ENCODE assay signal across 1 cellular context in the genomic region with DNA sequence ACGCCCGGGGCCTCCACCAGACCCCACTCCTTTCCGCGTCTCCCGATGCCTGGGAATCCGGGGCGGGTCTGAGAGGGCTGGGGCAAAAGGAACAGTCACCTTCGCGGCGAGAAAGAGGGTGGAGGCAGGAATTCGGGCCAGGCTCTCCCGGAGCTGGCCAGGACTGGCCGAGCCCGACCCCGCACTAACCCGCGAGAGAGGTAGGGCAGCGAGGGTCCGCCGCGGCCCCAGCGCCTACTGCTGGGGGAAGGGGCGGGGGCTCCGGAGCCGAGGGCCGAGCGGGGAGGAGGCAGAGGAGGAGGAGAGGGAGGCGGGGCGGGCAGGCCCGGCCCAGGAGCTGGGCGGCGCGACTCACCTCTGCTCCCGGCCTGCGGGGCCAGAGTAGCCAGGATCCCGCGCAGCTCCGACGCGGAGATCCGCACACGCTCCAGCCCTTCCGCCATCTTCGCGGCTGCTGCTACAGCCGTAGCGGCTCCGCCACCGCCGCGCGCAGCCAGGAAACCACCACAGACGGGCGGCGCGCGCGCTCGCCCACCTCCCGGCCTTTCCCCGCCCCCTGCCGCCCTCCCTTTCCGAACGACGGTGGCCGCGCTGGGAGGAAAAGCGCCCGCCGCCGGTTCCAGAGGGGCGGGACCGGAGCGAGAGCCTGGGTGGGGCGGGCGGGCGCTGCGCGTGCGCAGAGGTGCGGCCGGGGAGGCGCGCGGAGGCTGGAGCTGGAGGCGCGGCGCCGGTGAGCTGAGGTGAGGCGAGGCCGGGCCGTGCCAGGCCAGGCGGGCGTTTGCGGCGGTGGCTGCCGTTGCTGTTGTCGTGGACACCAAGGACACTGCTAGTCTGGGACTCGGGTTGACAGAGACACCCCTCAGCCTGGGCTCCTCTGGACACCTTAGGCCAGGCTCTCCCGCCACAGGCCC.
TF ChIP-seq lines count a peak whose summit lies in the region.

A gene (minus strand): TSS at position 508 of the 911 bp plus-strand sequence. CDS start 65 bp downstream, at position 443.
A gene with protein sequence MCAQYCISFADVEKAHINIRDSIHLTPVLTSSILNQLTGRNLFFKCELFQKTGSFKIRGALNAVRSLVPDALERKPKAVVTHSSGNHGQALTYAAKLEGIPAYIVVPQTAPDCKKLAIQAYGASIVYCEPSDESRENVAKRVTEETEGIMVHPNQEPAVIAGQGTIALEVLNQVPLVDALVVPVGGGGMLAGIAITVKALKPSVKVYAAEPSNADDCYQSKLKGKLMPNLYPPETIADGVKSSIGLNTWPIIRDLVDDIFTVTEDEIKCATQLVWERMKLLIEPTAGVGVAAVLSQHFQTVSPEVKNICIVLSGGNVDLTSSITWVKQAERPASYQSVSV (plus strand): TSS at position 673 of the 911 bp plus-strand sequence. CDS start 11,611 bp downstream, outside the sequence.

TF ChIP-seq in SK-N-SH, 30 proteins besides CTCF, POLR2A, EP300 and RAD21 (continued from another document):
- TF ChIP-seq, protein P1, sequence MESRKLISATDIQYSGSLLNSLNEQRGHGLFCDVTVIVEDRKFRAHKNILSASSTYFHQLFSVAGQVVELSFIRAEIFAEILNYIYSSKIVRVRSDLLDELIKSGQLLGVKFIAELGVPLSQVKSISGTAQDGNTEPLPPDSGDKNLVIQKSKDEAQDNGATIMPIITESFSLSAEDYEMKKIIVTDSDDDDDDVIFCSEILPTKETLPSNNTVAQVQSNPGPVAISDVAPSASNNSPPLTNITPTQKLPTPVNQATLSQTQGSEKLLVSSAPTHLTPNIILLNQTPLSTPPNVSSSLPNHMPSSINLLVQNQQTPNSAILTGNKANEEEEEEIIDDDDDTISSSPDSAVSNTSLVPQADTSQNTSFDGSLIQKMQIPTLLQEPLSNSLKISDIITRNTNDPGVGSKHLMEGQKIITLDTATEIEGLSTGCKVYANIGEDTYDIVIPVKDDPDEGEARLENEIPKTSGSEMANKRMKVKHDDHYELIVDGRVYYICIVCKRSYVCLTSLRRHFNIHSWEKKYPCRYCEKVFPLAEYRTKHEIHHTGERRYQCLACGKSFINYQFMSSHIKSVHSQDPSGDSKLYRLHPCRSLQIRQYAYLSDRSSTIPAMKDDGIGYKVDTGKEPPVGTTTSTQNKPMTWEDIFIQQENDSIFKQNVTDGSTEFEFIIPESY (IDR thresholded peaks at IDR 0.05; ENCODE audit: borderline replicate concordance, low read depth) = no peak
- no peak for TF ChIP-seq MEF2A (IDR thresholded peaks at IDR 0.05; ENCODE audit: borderline replicate concordance, low read depth)
- no peak for TF ChIP-seq RCOR1 (IDR thresholded peaks at IDR 0.05; ENCODE audit: low read length)
- peak; percentile 81 for TF ChIP-seq NRF1 (IDR thresholded peaks at IDR 0.05; ENCODE audit: low read depth, low read length)
- TF ChIP-seq, protein P2, sequence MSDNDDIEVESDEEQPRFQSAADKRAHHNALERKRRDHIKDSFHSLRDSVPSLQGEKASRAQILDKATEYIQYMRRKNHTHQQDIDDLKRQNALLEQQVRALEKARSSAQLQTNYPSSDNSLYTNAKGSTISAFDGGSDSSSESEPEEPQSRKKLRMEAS (IDR thresholded peaks at IDR 0.05; ENCODE audit: low read depth) = peak; percentile 11; the same call in 1 of the 2 replicates
- TF ChIP-seq NFIC (IDR thresholded peaks at IDR 0.05; ENCODE audit: borderline replicate concordance) = no peak
- TF ChIP-seq EZH2phosphoT487 (IDR thresholded peaks at IDR 0.05; ENCODE audit: borderline replicate concordance, low read depth) = no peak
- TF ChIP-seq FOXM1 (IDR thresholded peaks at IDR 0.05; ENCODE audit: low read depth) = no peak
- TF ChIP-seq CHD2 (IDR thresholded peaks at IDR 0.05; ENCODE audit: low read length, partially characterized antibody) = peak; percentile 10
- TF ChIP-seq SMC3 (IDR thresholded peaks at IDR 0.05; ENCODE audit: low read depth, low read length) = no peak
- TF ChIP-seq RXRA (IDR thresholded peaks at IDR 0.05; ENCODE audit: borderline replicate concordance, low read depth) = no peak
- TF ChIP-seq, protein P3, sequence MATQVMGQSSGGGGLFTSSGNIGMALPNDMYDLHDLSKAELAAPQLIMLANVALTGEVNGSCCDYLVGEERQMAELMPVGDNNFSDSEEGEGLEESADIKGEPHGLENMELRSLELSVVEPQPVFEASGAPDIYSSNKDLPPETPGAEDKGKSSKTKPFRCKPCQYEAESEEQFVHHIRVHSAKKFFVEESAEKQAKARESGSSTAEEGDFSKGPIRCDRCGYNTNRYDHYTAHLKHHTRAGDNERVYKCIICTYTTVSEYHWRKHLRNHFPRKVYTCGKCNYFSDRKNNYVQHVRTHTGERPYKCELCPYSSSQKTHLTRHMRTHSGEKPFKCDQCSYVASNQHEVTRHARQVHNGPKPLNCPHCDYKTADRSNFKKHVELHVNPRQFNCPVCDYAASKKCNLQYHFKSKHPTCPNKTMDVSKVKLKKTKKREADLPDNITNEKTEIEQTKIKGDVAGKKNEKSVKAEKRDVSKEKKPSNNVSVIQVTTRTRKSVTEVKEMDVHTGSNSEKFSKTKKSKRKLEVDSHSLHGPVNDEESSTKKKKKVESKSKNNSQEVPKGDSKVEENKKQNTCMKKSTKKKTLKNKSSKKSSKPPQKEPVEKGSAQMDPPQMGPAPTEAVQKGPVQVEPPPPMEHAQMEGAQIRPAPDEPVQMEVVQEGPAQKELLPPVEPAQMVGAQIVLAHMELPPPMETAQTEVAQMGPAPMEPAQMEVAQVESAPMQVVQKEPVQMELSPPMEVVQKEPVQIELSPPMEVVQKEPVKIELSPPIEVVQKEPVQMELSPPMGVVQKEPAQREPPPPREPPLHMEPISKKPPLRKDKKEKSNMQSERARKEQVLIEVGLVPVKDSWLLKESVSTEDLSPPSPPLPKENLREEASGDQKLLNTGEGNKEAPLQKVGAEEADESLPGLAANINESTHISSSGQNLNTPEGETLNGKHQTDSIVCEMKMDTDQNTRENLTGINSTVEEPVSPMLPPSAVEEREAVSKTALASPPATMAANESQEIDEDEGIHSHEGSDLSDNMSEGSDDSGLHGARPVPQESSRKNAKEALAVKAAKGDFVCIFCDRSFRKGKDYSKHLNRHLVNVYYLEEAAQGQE (IDR thresholded peaks at IDR 0.05; ENCODE audit: low read depth, low read length) = peak; percentile 14; the same call in 1 of the 2 replicates
- TF ChIP-seq ELF1 (IDR thresholded peaks at IDR 0.05) = no peak
- TF ChIP-seq, protein P4, sequence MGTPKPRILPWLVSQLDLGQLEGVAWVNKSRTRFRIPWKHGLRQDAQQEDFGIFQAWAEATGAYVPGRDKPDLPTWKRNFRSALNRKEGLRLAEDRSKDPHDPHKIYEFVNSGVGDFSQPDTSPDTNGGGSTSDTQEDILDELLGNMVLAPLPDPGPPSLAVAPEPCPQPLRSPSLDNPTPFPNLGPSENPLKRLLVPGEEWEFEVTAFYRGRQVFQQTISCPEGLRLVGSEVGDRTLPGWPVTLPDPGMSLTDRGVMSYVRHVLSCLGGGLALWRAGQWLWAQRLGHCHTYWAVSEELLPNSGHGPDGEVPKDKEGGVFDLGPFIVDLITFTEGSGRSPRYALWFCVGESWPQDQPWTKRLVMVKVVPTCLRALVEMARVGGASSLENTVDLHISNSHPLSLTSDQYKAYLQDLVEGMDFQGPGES (IDR thresholded peaks at IDR 0.05; ENCODE audit: low read depth, low read length) = no peak
- TF ChIP-seq GABPA (IDR thresholded peaks at IDR 0.05; ENCODE audit: low read depth) = no peak
- TF ChIP-seq TAF1 (IDR thresholded peaks at IDR 0.05; ENCODE audit: borderline replicate concordance, low read depth, low read length) = peak; percentile 24; the same call in 1 of the 2 replicates
- no peak for TF ChIP-seq TEAD4 (IDR thresholded peaks at IDR 0.05; ENCODE audit: borderline replicate concordance, insufficient read depth)
- peak; percentile 79 for TF ChIP-seq POLR2AphosphoS5 (IDR thresholded peaks at IDR 0.05; ENCODE audit: low read depth, low read length)
- TF ChIP-seq, protein P5, sequence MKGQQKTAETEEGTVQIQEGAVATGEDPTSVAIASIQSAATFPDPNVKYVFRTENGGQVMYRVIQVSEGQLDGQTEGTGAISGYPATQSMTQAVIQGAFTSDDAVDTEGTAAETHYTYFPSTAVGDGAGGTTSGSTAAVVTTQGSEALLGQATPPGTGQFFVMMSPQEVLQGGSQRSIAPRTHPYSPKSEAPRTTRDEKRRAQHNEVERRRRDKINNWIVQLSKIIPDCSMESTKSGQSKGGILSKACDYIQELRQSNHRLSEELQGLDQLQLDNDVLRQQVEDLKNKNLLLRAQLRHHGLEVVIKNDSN (IDR thresholded peaks at IDR 0.05; ENCODE audit: borderline replicate concordance, low read depth) = no peak
- TF ChIP-seq FOSL2 (IDR thresholded peaks at IDR 0.05; ENCODE audit: borderline replicate concordance, low read depth) = no peak
- no peak for TF ChIP-seq JUND (IDR thresholded peaks at IDR 0.05)
- no peak for TF ChIP-seq GATA2 (CRISPR knock-in tag; IDR thresholded peaks at IDR 0.05)
- no peak for TF ChIP-seq RFX5 (IDR thresholded peaks at IDR 0.05; ENCODE audit: low read length)
- TF ChIP-seq FOXJ3 (CRISPR knock-in tag; IDR thresholded peaks at IDR 0.05) = no peak
- TF ChIP-seq, protein P6, sequence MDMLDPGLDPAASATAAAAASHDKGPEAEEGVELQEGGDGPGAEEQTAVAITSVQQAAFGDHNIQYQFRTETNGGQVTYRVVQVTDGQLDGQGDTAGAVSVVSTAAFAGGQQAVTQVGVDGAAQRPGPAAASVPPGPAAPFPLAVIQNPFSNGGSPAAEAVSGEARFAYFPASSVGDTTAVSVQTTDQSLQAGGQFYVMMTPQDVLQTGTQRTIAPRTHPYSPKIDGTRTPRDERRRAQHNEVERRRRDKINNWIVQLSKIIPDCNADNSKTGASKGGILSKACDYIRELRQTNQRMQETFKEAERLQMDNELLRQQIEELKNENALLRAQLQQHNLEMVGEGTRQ (IDR thresholded peaks at IDR 0.05; ENCODE audit: borderline replicate concordance, low read depth, low read length) = no peak
- no peak for TF ChIP-seq TCF12 (IDR thresholded peaks at IDR 0.05)
- peak; percentile 33 for TF ChIP-seq MXI1 (IDR thresholded peaks at IDR 0.05; ENCODE audit: low read depth, low read length)
- TF ChIP-seq SIN3A (IDR thresholded peaks at IDR 0.05; ENCODE audit: borderline replicate concordance, low read depth, low read length) = peak; percentile 43; the same call in 1 of the 2 replicates
